In the genomic region with DNA sequence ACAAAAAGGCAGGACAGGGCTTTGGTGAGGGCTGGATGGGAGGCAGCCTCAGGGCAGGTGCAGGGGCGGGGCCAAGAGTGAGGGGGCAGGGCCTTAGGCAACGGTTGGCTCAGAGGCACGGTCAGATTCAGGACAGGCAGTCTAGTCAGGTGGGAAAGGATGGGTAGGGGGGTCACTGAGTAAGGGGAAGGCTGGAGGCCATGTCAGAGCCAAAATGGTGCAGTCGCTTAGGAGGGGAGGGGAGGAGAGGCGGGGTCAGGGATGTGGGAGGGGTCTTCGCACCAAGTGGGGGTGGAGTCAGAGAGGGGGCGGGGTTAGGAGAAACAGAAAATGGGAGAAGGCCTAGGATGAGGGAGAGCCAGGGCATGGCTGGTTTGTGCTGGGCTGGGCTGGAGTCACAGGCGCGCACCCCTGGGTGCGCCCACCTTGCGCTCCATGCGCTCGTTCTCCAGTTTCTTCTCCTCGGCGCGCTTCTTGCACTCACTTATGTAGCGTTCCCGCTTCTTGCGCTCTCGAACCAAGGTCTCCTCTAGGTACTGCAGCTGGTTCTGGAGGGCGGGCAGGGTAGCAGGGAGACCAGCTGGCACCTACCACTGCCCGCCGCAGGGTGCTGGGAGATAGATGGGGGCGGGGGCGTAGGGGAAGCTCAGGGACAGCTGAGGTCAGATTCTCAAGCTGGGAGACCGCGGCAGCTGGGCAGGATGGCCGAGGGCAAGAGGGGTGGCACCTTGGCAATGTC, we compare ENCODE assay signal across 2 cellular contexts.
TF ChIP-seq lines count a peak whose summit lies in the region.

No MANE protein-coding gene starts in this region.

TF ChIP-seq in SK-N-SH, 30 proteins besides CTCF, POLR2A, EP300 and RAD21:
- TF ChIP-seq RXRA (IDR thresholded peaks at IDR 0.05; ENCODE audit: borderline replicate concordance, low read depth) = no peak
- TF ChIP-seq CHD2 (IDR thresholded peaks at IDR 0.05; ENCODE audit: low read length, partially characterized antibody) = no peak
- no peak for TF ChIP-seq NRF1 (IDR thresholded peaks at IDR 0.05; ENCODE audit: low read depth, low read length)
- TF ChIP-seq, protein P1, sequence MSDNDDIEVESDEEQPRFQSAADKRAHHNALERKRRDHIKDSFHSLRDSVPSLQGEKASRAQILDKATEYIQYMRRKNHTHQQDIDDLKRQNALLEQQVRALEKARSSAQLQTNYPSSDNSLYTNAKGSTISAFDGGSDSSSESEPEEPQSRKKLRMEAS (IDR thresholded peaks at IDR 0.05; ENCODE audit: low read depth) = no peak
- TF ChIP-seq, protein P2, sequence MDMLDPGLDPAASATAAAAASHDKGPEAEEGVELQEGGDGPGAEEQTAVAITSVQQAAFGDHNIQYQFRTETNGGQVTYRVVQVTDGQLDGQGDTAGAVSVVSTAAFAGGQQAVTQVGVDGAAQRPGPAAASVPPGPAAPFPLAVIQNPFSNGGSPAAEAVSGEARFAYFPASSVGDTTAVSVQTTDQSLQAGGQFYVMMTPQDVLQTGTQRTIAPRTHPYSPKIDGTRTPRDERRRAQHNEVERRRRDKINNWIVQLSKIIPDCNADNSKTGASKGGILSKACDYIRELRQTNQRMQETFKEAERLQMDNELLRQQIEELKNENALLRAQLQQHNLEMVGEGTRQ (IDR thresholded peaks at IDR 0.05; ENCODE audit: borderline replicate concordance, low read depth, low read length) = no peak

TF ChIP-seq in SK-N-SH treated with all-trans-retinoic acid at 6 μM for 48 hours, 23 proteins besides CTCF, POLR2A, EP300 and RAD21:
- TF ChIP-seq, protein P3, sequence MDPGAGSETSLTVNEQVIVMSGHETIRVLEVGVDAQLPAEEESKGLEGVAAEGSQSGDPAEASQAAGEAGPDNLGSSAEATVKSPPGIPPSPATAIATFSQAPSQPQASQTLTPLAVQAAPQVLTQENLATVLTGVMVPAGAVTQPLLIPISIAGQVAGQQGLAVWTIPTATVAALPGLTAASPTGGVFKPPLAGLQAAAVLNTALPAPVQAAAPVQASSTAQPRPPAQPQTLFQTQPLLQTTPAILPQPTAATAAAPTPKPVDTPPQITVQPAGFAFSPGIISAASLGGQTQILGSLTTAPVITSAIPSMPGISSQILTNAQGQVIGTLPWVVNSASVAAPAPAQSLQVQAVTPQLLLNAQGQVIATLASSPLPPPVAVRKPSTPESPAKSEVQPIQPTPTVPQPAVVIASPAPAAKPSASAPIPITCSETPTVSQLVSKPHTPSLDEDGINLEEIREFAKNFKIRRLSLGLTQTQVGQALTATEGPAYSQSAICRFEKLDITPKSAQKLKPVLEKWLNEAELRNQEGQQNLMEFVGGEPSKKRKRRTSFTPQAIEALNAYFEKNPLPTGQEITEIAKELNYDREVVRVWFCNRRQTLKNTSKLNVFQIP (CRISPR knock-in tag; IDR thresholded peaks at IDR 0.05; ENCODE audit: borderline replicate concordance, low read depth) = no peak
- TF ChIP-seq OSR1 (CRISPR knock-in tag; IDR thresholded peaks at IDR 0.05) (no peak), RARB (CRISPR knock-in tag; IDR thresholded peaks at IDR 0.05) (no peak), SNAI2 (CRISPR knock-in tag; IDR thresholded peaks at IDR 0.05) (no peak), PPARA (CRISPR knock-in tag; IDR thresholded peaks at IDR 0.05; ENCODE audit: borderline replicate concordance) (no peak), ISL1 (CRISPR knock-in tag; IDR thresholded peaks at IDR 0.05) (no peak), ZFP30 (CRISPR knock-in tag; IDR thresholded peaks at IDR 0.05) (no peak)
- TF ChIP-seq, protein P4, sequence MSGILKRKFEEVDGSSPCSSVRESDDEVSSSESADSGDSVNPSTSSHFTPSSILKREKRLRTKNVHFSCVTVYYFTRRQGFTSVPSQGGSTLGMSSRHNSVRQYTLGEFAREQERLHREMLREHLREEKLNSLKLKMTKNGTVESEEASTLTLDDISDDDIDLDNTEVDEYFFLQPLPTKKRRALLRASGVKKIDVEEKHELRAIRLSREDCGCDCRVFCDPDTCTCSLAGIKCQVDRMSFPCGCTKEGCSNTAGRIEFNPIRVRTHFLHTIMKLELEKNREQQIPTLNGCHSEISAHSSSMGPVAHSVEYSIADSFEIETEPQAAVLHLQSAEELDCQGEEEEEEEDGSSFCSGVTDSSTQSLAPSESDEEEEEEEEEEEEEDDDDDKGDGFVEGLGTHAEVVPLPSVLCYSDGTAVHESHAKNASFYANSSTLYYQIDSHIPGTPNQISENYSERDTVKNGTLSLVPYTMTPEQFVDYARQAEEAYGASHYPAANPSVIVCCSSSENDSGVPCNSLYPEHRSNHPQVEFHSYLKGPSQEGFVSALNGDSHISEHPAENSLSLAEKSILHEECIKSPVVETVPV (CRISPR knock-in tag; IDR thresholded peaks at IDR 0.05) = no peak
